20 cellular contexts compared by ENCODE assay signal in the genomic region with DNA sequence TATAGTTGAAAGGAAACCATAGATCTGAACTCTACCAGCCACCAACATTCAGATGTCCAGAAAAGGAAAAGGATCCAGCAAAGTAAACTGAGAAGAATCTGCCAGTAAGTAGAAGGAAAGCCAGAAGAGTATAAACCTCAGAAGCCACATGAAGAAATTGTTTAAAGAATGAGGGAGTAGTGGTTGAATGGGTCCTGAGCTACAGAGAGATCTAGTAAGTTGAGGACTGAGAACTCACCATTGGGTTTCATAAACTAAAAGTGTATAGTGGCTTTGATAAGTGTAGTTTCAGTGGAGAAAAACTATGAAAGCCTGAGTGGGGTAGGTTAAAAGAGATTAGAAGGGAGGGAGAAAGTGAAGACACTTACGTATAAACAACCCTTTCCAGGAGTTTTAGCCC. TPM values are rescaled to one million over a fixed set of nuclear protein-coding genes. Genes with fewer than 3 reads are reported as not detected.
DNase-seq lines count a peak whose midpoint lies in the region; ATAC-seq, FAIRE-seq and TF ChIP-seq lines count a peak whose summit lies in the region.
"Had no signal": no experiment of that assay in that cellular context is flagged by ENCODE, and none has a peak within 500 bp of the region (broad histone marks: within the 10 kb centered on the region; RNA-seq: fewer than 3 reads in every experiment).

No MANE protein-coding gene starts in this region.

- CTCF ChIA-PET in CD8-positive, alpha-beta memory T cell (lab: Charles Lee) = interaction anchor here (1.4 kb wide), 1 partner anchor 64 kb away, joined by 4 read pairs; no protein-coding TSS in a partner anchor

- FAIRE-seq in urothelium cell line (lab: Jason Lieb, UNC) = no peak
- FAIRE-seq: TTC549 had no signal

- no peak overlapping the region for H2AFZ ChIP-seq in DND-41 (ENCODE audit: low read depth, low read length)
- H2AFZ ChIP-seq in Loucy (ENCODE audit: low read length) = no peak overlapping the region

- no peak overlapping the region for H3K4me3 Mint-ChIP-seq in CD8-positive, alpha-beta memory T cell

- H3K27me3 ChIP-seq in DND-41 (ENCODE audit: insufficient read depth, low read length, poor library complexity) = no peaks in the 10 kb centered on the region
- no peaks in the 10 kb centered on the region for H3K27me3 ChIP-seq in Loucy (ENCODE audit: insufficient read depth, low read length, poor library complexity, severe bottlenecking)
- no peaks in the 10 kb centered on the region for H3K27me3 ChIP-seq in CD8-positive, alpha-beta memory T cell (ENCODE audit: insufficient read depth, low read length, poor library complexity, severe bottlenecking)
- H3K27me3 ChIP-seq: spleen, vagina had no signal

- H3K36me3 ChIP-seq in DND-41 (ENCODE audit: insufficient read depth, low read length) = peaks cover 29% of the 10 kb centered on the region
- H3K36me3 ChIP-seq in Loucy (ENCODE audit: insufficient read depth, low read length) = peaks cover 17% of the 10 kb centered on the region; the same call in 1 of the 2 replicates
- no peaks in the 10 kb centered on the region for H3K36me3 ChIP-seq in CD8-positive, alpha-beta memory T cell (ENCODE audit: insufficient read depth, low read length)

- H3K27ac Mint-ChIP-seq in CD8-positive, alpha-beta memory T cell = no peak overlapping the region
- H3K27ac Mint-ChIP-seq: activated T-helper 2 cell treated with anti-CD3 and anti-CD28 coated beads, Interferon-gamma antibody, Interleukin-2, Interleukin-4, amounts not matched to agents 10 μg/mL and 5 μg/mL and 100 μg/mL, durations not matched to agents 14 hours and 24 hours and 36 hours had no signal

- no peaks in the 10 kb centered on the region for H3K9me3 Mint-ChIP-seq in CD8-positive, alpha-beta memory T cell
- H3K9me3 Mint-ChIP-seq: activated T-helper 2 cell treated with anti-CD3 and anti-CD28 coated beads, Interferon-gamma antibody, Interleukin-2, Interleukin-4, amounts not matched to agents 10 μg/mL and 5 μg/mL and 100 μg/mL, durations not matched to agents 14 hours and 24 hours and 36 hours had no signal

- peaks cover 98% of the 10 kb centered on the region for H3K79me2 ChIP-seq in DND-41 (ENCODE audit: insufficient read depth, low read length)
- H3K79me2 ChIP-seq in Loucy (ENCODE audit: insufficient read depth, low read length) = peaks cover 80% of the 10 kb centered on the region

- TF ChIP-seq CTCF in DND-41 (IDR thresholded peaks at IDR 0.05; ENCODE audit: borderline replicate concordance, extremely low read depth, low read length, poor library complexity, severe bottlenecking) = no peak
- no peak for TF ChIP-seq CTCF in Loucy (conservative IDR thresholded peaks at IDR 0.05; ENCODE audit: low read length)

- DNase-seq in DND-41 (no peak), urothelium cell line (ENCODE audit: low spot score) (no peak), HT-29 (ENCODE audit: low spot score) (no peak)
- DNase-seq in CD8-positive, alpha-beta memory T cell = no peak
- DNase-seq: anterior cingulate cortex; foreskin fibroblast; MV-4-11; NCI-H2081; NCI-H526 treated with DMSO at 0.1 percent for 48 hours; PC-3; spleen; stimulated activated naive CD4-positive, alpha-beta T cell had no signal

- H4K20me1 ChIP-seq in DND-41 (ENCODE audit: insufficient read depth, low read length) = peaks cover 45% of the 10 kb centered on the region
- peaks cover 73% of the 10 kb centered on the region for H4K20me1 ChIP-seq in Loucy (ENCODE audit: insufficient read depth, low read length, poor library complexity, severe bottlenecking)

- no peaks in the 10 kb centered on the region for H3K27me3 Mint-ChIP-seq in CD8-positive, alpha-beta memory T cell

- H3K4me1 ChIP-seq in DND-41 (ENCODE audit: insufficient read depth, low read length) = peaks cover 54% of the 10 kb centered on the region
- H3K4me1 ChIP-seq in Loucy (ENCODE audit: insufficient read depth, low read length, poor library complexity, severe bottlenecking) = peaks cover 54% of the 10 kb centered on the region
- H3K4me1 ChIP-seq in CD8-positive, alpha-beta memory T cell (ENCODE audit: insufficient read depth, low read length) = peaks cover 64% of the 10 kb centered on the region

- H3K4me1 Mint-ChIP-seq in CD8-positive, alpha-beta memory T cell = peaks cover 19 to 34% (median 33%) of the 10 kb centered on the region in 3 donors

- no peaks in the 10 kb centered on the region for H3K9me2 ChIP-seq in Loucy (replicated peaks; ENCODE audit: low read depth, low read length)

- H3K4me2 ChIP-seq in DND-41 (ENCODE audit: insufficient read depth, low read length) (peak overlapping the region; percentile 16; the same call in 1 of the 2 replicates), Loucy (ENCODE audit: low read depth, low read length, poor library complexity, severe bottlenecking) (peak overlapping the region; percentile 62)

- H3K36me3 Mint-ChIP-seq in CD8-positive, alpha-beta memory T cell = peaks cover 3 to 26% (median 5%) of the 10 kb centered on the region in 3 donors

- 0 out of 2 replicates have a peak overlapping the region, but pooled peaks have one; percentile 15 for H3K27ac ChIP-seq in DND-41 (ENCODE audit: low read length)
- no peak overlapping the region for H3K27ac ChIP-seq in CD8-positive, alpha-beta memory T cell (ENCODE audit: low read depth, low read length)
- H3K27ac ChIP-seq: spleen, vagina had no signal

- ATAC-seq in DND-41 (ENCODE audit: insufficient read depth, low read depth) = peak; percentile 84
- peak; percentile 71 for ATAC-seq in GM18868 (IDR thresholded peaks at IDR 0.05; ENCODE audit: unreplicated experiment)
- ATAC-seq in HG02759 (IDR thresholded peaks at IDR 0.05; ENCODE audit: unreplicated experiment) = peak; percentile 56
- no peak for ATAC-seq in GM18909 (IDR thresholded peaks at IDR 0.05; ENCODE audit: poor library complexity, unreplicated experiment)
- ATAC-seq: PC-3 had no signal

- H3F3A ChIP-seq in Loucy (ENCODE audit: low read depth) = peaks cover 6% of the 10 kb centered on the region; the same call in 1 of the 2 replicates

- POLR2A ChIA-PET in CD8-positive, alpha-beta memory T cell (lab: Charles Lee) = interaction anchor here (0.7 kb wide), 1 partner anchor 17 kb away, joined by 3 read pairs; no protein-coding TSS in a partner anchor

- H3K9me3 ChIP-seq in DND-41 (ENCODE audit: insufficient read depth, low read length, severe bottlenecking) = no peaks in the 10 kb centered on the region
- H3K9me3 ChIP-seq in Loucy (ENCODE audit: insufficient read depth, low read depth, low read length) = no peaks in the 10 kb centered on the region
- no peaks in the 10 kb centered on the region for H3K9me3 ChIP-seq in CD8-positive, alpha-beta memory T cell (ENCODE audit: low read length)
- H3K9me3 ChIP-seq: spleen, vagina had no signal

- no peak overlapping the region for H3K9ac ChIP-seq in DND-41 (ENCODE audit: low read depth, low read length)
- no peak overlapping the region for H3K9ac ChIP-seq in Loucy (ENCODE audit: low read depth, low read length, poor library complexity, severe bottlenecking)

- H3K4me3 ChIP-seq in DND-41 (ENCODE audit: low read depth in 1 of 2, low read length in 2 of 2) (no peak overlapping the region), Loucy (ENCODE audit: low read length, poor library complexity, severe bottlenecking) (no peak overlapping the region)
- H3K4me3 ChIP-seq in CD8-positive, alpha-beta memory T cell (ENCODE audit: low read length) = no peak overlapping the region
- H3K4me3 ChIP-seq: spleen, vagina had no signal

RNA-seq across cellular contexts. Expression of gene SUMO4, which starts 32.0 kb away (rescaled TPM):
- 1 to 10 TPM; 3.7 to 3.9 TPM for total RNA-seq in CD8-positive, alpha-beta memory T cell
- polyA plus RNA-seq in CD8-positive, alpha-beta memory T cell = 0.48 TPM
- 0.31 and 0.44 TPM in 2 replicates for total RNA-seq in HT-29 (2014; rRNA removed; shearing (Covaris generic))
- total RNA-seq: G401 had no signal

RNA-seq across cellular contexts. Expression of gene TAB2, which starts 50.6 kb away (rescaled TPM):
- 100 to 1,000 TPM; 103 to 109 TPM for total RNA-seq in CD8-positive, alpha-beta memory T cell
- 16.6 TPM for polyA plus RNA-seq in CD8-positive, alpha-beta memory T cell
- total RNA-seq in HT-29 (2014; rRNA removed; shearing (Covaris generic)) = 7.9 and 11.7 TPM in 2 replicates
